Comparison of ENCODE assay signal across 23 cellular contexts in the genomic region with DNA sequence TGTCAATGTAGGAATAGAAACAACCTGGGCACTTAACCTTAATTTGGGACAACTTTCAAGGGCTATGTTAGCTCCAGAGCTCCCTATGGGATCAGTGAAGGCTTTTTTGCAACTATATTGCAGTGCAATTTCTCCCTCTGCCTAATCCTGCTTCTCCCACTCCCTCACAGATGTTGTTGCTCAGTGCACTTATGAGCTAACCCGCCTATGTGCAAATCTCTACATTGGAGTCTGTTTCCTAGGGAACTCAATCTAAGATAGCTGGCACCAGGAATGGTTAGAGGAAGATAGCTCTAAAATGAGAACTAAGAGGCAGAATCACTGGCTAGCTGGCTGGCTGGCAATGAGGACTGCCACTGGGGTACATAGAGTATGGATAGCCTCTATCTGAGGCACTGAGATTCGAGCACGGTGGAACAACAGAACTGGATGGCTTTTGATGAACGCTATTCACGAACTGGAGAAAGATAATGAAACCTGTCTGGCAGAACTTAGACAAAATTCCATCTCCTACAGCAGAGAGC.
"Had no signal": no experiment of that assay in that cellular context is flagged by ENCODE, and none has a peak within 500 bp of the region (broad histone marks: within the 10 kb centered on the region; RNA-seq: fewer than 3 reads in every experiment).

No MANE protein-coding gene starts in this region.

- H3K4me1 Mint-ChIP-seq: neural progenitor cell had no signal

- DNase-seq: activated CD4-positive, alpha-beta T cell treated with anti-CD3 and anti-CD28 coated beads, Interleukin-2, amount 10 ng/mL, durations not matched to agents 7 days and 5 days; activated CD8-positive, alpha-beta memory T cell treated with anti-CD3 and anti-CD28 coated beads for 24 hours; activated naive CD4-positive, alpha-beta T cell; activated naive CD8-positive, alpha-beta T cell treated with anti-CD3 and anti-CD28 coated beads, Interleukin-2, amount 10 ng/mL, durations not matched to agents 7 days and 5 days; brain microvascular endothelial cell; gastrocnemius medialis; heart left ventricle; left ventricle myocardium inferior; mammary epithelial cell; stimulated activated CD4-positive, alpha-beta T cell treated with anti-CD3 and anti-CD28 coated beads, Interleukin-12 subunit alpha, Interleukin-12 subunit beta, amount 100 ng/mL, for 4 hours; stimulated activated CD4-positive, alpha-beta T cell treated with anti-CD3 and anti-CD28 coated beads, Interleukin-1b, Interleukin-23, amount 100 ng/mL, for 48 hours; stimulated activated naive CD8-positive, alpha-beta T cell treated with anti-CD3 and anti-CD28 coated beads, Interleukin-15, Interleukin-2, amounts not matched to agents 100 U/mL and 50 U/mL, for 24 hours; substantia nigra; T-helper 1 cell; trophoblast cell had no signal

- H3K27me3 ChIP-seq: brain microvascular endothelial cell, gastrocnemius medialis, heart left ventricle, neural progenitor cell, right atrium auricular region, vagina had no signal

- H3K36me3 ChIP-seq: prostate gland had no signal

- H3K9ac ChIP-seq: neural progenitor cell had no signal

- H3K27me3 Mint-ChIP-seq: activated CD4-positive, alpha-beta T cell treated with anti-CD3 and anti-CD28 coated beads, Interleukin-2, amount 10 ng/mL, durations not matched to agents 7 days and 5 days; activated naive CD8-positive, alpha-beta T cell treated with anti-CD3 and anti-CD28 coated beads, Interleukin-2, amount 10 ng/mL, durations not matched to agents 7 days and 5 days; central memory CD8-positive, alpha-beta T cell had no signal

- H3K4me1 ChIP-seq: gastrocnemius medialis, heart left ventricle, left ventricle myocardium inferior, prostate gland, right atrium auricular region, vagina had no signal

- H3K9me3 Mint-ChIP-seq: activated CD4-positive, alpha-beta T cell treated with anti-CD3 and anti-CD28 coated beads, Interleukin-2, amount 10 ng/mL, durations not matched to agents 7 days and 5 days; activated naive CD8-positive, alpha-beta T cell treated with anti-CD3 and anti-CD28 coated beads, Interleukin-2, amount 10 ng/mL, durations not matched to agents 7 days and 5 days; central memory CD8-positive, alpha-beta T cell; neural progenitor cell had no signal

- H3K4me3 Mint-ChIP-seq: activated CD4-positive, alpha-beta T cell treated with anti-CD3 and anti-CD28 coated beads, Interleukin-2, amount 10 ng/mL, durations not matched to agents 7 days and 5 days; activated naive CD8-positive, alpha-beta T cell treated with anti-CD3 and anti-CD28 coated beads, Interleukin-2, amount 10 ng/mL, durations not matched to agents 7 days and 5 days; central memory CD8-positive, alpha-beta T cell; neural progenitor cell had no signal

- H3K9me3 ChIP-seq: gastrocnemius medialis, heart left ventricle, left ventricle myocardium inferior, prostate gland, right atrium auricular region, vagina had no signal

- ATAC-seq: activated CD4-positive, CD25-positive, alpha-beta regulatory T cell treated with anti-CD3 and anti-CD28 coated beads, Interleukin-2, amount 50 U/mL, for 24 hours; esophagus mucosa; gastrocnemius medialis; heart left ventricle; stimulated activated naive CD8-positive, alpha-beta T cell treated with anti-CD3 and anti-CD28 coated beads, Interleukin-15, Interleukin-2, amounts not matched to agents 100 U/mL and 50 U/mL, for 24 hours had no signal

- H3K27ac ChIP-seq: brain microvascular endothelial cell, coronary artery, gastrocnemius medialis, heart left ventricle, left ventricle myocardium inferior, neural progenitor cell, prostate gland, right atrium auricular region, vagina had no signal

- H3K27ac Mint-ChIP-seq: activated CD4-positive, alpha-beta T cell treated with anti-CD3 and anti-CD28 coated beads, Interleukin-2, amount 10 ng/mL, durations not matched to agents 7 days and 5 days; activated naive CD8-positive, alpha-beta T cell treated with anti-CD3 and anti-CD28 coated beads, Interleukin-2, amount 10 ng/mL, durations not matched to agents 7 days and 5 days; neural progenitor cell had no signal

- H3K4me3 ChIP-seq: coronary artery, gastrocnemius medialis, heart left ventricle, left ventricle myocardium inferior, neural progenitor cell, prostate gland, right atrium auricular region, vagina had no signal
